ENCODE assay signal across 8 cellular contexts in the genomic region with DNA sequence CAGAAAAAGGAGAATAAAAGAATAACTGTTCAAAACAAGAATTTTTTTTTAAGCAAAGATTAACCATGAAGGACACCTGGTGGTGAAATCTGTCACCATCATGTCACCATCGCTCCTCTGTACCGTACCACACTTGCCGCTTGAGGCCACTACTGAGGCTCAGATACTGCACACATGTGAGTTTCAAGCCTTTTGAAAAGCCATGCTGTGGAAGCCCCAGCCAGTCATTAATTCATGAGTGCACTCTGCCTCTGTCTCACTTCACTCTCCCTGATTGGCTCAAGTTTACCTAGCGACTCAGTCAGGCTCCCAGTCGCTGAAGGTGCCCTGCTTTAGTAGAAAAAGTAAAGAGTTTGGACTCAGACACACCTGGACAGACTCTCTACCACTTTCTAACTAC. TPM values are rescaled to one million over a fixed set of nuclear protein-coding genes. Genes with fewer than 3 reads are reported as not detected.
DNase-seq lines count a peak whose midpoint lies in the region; ATAC-seq and TF ChIP-seq lines count a peak whose summit lies in the region.
"Had no signal": no experiment of that assay in that cellular context is flagged by ENCODE, and none has a peak within 500 bp of the region (broad histone marks: within the 10 kb centered on the region; RNA-seq: fewer than 3 reads in every experiment).

No MANE protein-coding gene starts in this region.

- peak; percentile 94 for ATAC-seq in GM21447 (IDR thresholded peaks at IDR 0.05; ENCODE audit: unreplicated experiment)
- peak; percentile 97 for ATAC-seq in HG03521 (IDR thresholded peaks at IDR 0.05; ENCODE audit: unreplicated experiment)
- ATAC-seq in left lung, result peak; percentile 58

- H3K36me3 ChIP-seq in left lung, result no peaks in the 10 kb centered on the region

- H3K27ac ChIP-seq in left lung, result no peak overlapping the region

- peaks cover 0 to 3% of the 10 kb centered on the region in 2 donors for H3K4me1 ChIP-seq in left lung

- H3K27me3 ChIP-seq in left lung, result no peaks in the 10 kb centered on the region

- peak; percentile 95 for TF ChIP-seq CTCF in GM13977 (IDR thresholded peaks at IDR 0.05; ENCODE audit: extremely low read depth, insufficient read depth, missing control alignments)
- peak in 1 of 2 donors; percentile 21 for TF ChIP-seq CTCF in left lung (IDR thresholded peaks at IDR 0.05)

- peak; percentile 88 for DNase-seq in GM13977 (ENCODE audit: low spot score)
- peak; percentile 2 for DNase-seq in SK-N-DZ (ENCODE audit: low spot score)
- no peak for DNase-seq in left lung
- no peak for DNase-seq in activated gamma-delta T cell treated with Interleukin-2 at 50 U/mL for 16 hours
- DNase-seq in NCI-H2196 (lab: John Stamatoyannopoulos, UW; ENCODE audit: unreplicated experiment), result no peak

- no peak overlapping the region for H3K4me3 ChIP-seq in left lung

- H3K9me3 ChIP-seq in left lung, result no peaks in the 10 kb centered on the region

- intact Hi-C loops in left lung (cut with DNase I), result no loop called here

- in situ Hi-C loops in GM13977 (cut with MboI; ENCODE audit: low pct_unique_long_range_greater_than_20kb, low sequenced_read_pairs, unreplicated experiment), result loop anchor here (10.0 to 25.0 kb wide), 2 partner anchors 221 to 674 kb away; a partner anchor contains a TSS

RNA-seq across cellular contexts. Expression of a gene that starts 6.6 kb away (rescaled TPM):
- polyA plus RNA-seq in SK-N-DZ (2014; cell fraction: cytosol; rRNA removed), result not detected in 2 replicates
- polyA plus RNA-seq in SK-N-DZ (2014; cell fraction: nucleus; rRNA removed), result not detected in 2 replicates
- not detected for total RNA-seq in left lung
- total RNA-seq: temporal lobe had no signal

RNA-seq across cellular contexts. Expression of a gene that starts 29.2 kb away (rescaled TPM):
- not detected in 2 replicates for polyA plus RNA-seq in SK-N-DZ (2014; cell fraction: cytosol; rRNA removed)
- polyA plus RNA-seq in SK-N-DZ (2014; cell fraction: nucleus; rRNA removed), result not detected in 2 replicates
- not detected for total RNA-seq in left lung
- total RNA-seq: temporal lobe had no signal

RNA-seq across cellular contexts. Expression of a gene that starts 30.3 kb away (rescaled TPM):
- not detected in 2 replicates for polyA plus RNA-seq in SK-N-DZ (2014; cell fraction: cytosol; rRNA removed)
- polyA plus RNA-seq in SK-N-DZ (2014; cell fraction: nucleus; rRNA removed), result not detected in 2 replicates
- total RNA-seq in left lung, result 1 to 10 TPM in 1 of 2 donors, under 1 TPM in 1; 0.73 to 1.7 TPM
- total RNA-seq: temporal lobe had no signal

RNA-seq across cellular contexts. Expression of a gene that starts 56.6 kb away (rescaled TPM):
- not detected in 2 replicates for polyA plus RNA-seq in SK-N-DZ (2014; cell fraction: cytosol; rRNA removed)
- not detected in 2 replicates for polyA plus RNA-seq in SK-N-DZ (2014; cell fraction: nucleus; rRNA removed)
- not detected for total RNA-seq in left lung
- total RNA-seq: temporal lobe had no signal

Comparison
In these comparisons a context has a peak if more than half of its experiments do, and no peak if none do; other contexts are left out.
1. DNase-seq: peak in GM13977 (single experiment) and SK-N-DZ (single experiment); none in left lung (0 of 2), activated gamma-delta T cell treated with Interleukin-2 at 50 U/mL for 16 hours (single experiment) and NCI-H2196 (single experiment).
2. Peak in every context shown above with its lines, with median percentiles within 50 percentile points of each other: ATAC-seq.